Comparison of ENCODE assay signal across 17 cellular contexts in the genomic region with DNA sequence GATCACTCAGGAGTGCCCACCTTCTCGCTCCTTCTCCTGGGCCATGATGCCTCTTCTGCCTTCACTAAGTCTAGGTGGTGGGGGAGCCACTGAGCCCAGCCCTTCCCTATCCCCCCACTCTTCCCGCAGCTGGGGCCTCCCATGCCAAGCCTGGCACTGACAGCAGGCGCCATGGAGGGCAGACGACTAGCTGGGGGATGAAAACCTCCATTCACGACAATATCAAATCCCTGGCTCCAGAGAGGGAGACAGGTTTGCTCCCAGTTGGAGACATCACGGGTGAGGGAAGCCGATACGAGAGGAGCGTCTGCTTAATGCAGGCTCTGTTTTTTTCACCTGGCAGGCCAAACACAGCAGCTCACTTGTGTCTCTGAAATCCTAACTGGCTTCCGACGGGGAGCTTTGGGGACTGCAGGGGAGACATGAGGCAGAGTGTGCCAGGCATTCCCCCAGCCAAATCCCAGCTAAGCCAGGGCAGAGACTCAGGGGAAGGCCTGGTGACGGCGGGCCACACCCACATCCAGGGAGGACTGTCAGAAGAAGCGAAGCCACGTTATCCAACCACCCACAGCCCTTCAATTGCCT.
DNase-seq lines count a peak whose midpoint lies in the region; ATAC-seq and TF ChIP-seq lines count a peak whose summit lies in the region.
"Had no signal": no experiment of that assay in that cellular context is flagged by ENCODE, and none has a peak within 500 bp of the region (broad histone marks: within the 10 kb centered on the region; RNA-seq: fewer than 3 reads in every experiment).

No MANE protein-coding gene starts in this region.

- H3K36me3 Mint-ChIP-seq in dendritic cell treated with granulocyte-macrophage colony-stimulating factor and Interleukin-4, amounts not matched to agents 40 ng/mL and 50 ng/mL, for 4 days (ENCODE audit: low read depth), result no peaks in the 10 kb centered on the region
- no peaks in the 10 kb centered on the region for H3K36me3 Mint-ChIP-seq in stimulated activated naive B cell treated with anti-CD40 and anti-IgM and Interleukin-4, amounts not matched to agents 10 μg/mL and 1 μg/mL and 100 μg/mL, for 72 hours
- H3K36me3 Mint-ChIP-seq in activated CD4-positive, alpha-beta T cell treated with anti-CD3 and anti-CD28 coated beads, Interleukin-2, amount 10 ng/mL, durations not matched to agents 24 days and 14 days (ENCODE audit: low read depth), result no peaks in the 10 kb centered on the region

- no peak for ATAC-seq in stimulated activated naive B cell treated with anti-CD40 and anti-IgM and Interleukin-4, amounts not matched to agents 10 μg/mL and 1 μg/mL and 100 μg/mL, for 72 hours (replicated peaks)
- ATAC-seq: A549, K562, Right ventricle myocardium inferior had no signal

- H3K4me1 ChIP-seq in BLaER1 treated with 17β-estradiol and CSF1 and Interleukin-3, amounts not matched to agents 10 nM and 100 nM, result peaks cover 21 to 95% (median 78%) of the 10 kb centered on the region in 10 experiments

- peak overlapping the region in 7 of 11 experiments; percentile 15 to 54 (median 33); a peak in 12 of 22 replicates for H3K27ac ChIP-seq in BLaER1 treated with 17β-estradiol and CSF1 and Interleukin-3, amounts not matched to agents 10 nM and 100 nM
- no peak overlapping the region for H3K27ac ChIP-seq in WERI-Rb-1
- H3K27ac ChIP-seq: HL-60 had no signal

- TF ChIP-seq CTCF in WERI-Rb-1 (IDR thresholded peaks at IDR 0.05; ENCODE audit: low read depth, low read length), result no peak

- no peak overlapping the region for H3K4me3 ChIP-seq in BLaER1 treated with 17β-estradiol and CSF1 and Interleukin-3, amounts not matched to agents 10 nM and 100 nM
- no peak overlapping the region for H3K4me3 ChIP-seq in WERI-Rb-1 (ENCODE audit: low read depth, low read length)
- H3K4me3 ChIP-seq: A549, K562, MG63 had no signal

- no peaks in the 10 kb centered on the region for H3K9me3 Mint-ChIP-seq in dendritic cell treated with granulocyte-macrophage colony-stimulating factor and Interleukin-4, amounts not matched to agents 40 ng/mL and 50 ng/mL, for 4 days
- no peaks in the 10 kb centered on the region for H3K9me3 Mint-ChIP-seq in stimulated activated naive B cell treated with anti-CD40 and anti-IgM and Interleukin-4, amounts not matched to agents 10 μg/mL and 1 μg/mL and 100 μg/mL, for 72 hours
- no peaks in the 10 kb centered on the region for H3K9me3 Mint-ChIP-seq in activated CD4-positive, alpha-beta T cell treated with anti-CD3 and anti-CD28 coated beads, Interleukin-2, amount 10 ng/mL, durations not matched to agents 24 days and 14 days

- no peaks in the 10 kb centered on the region for H3K27me3 ChIP-seq in BLaER1 treated with 17β-estradiol and CSF1 and Interleukin-3, amounts not matched to agents 10 nM and 100 nM
- H3K27me3 ChIP-seq in WERI-Rb-1 (ENCODE audit: insufficient read depth, low read depth, severe bottlenecking), result no peaks in the 10 kb centered on the region
- H3K27me3 ChIP-seq: MG63 had no signal

- no peaks in the 10 kb centered on the region for H4K20me1 ChIP-seq in BLaER1 treated with 17β-estradiol and CSF1 and Interleukin-3, amounts not matched to agents 10 nM and 100 nM

- peak overlapping the region in 6 of 11 experiments; percentile 54 to 85 (median 79); a peak in 11 of 22 replicates for H3K4me2 ChIP-seq in BLaER1 treated with 17β-estradiol and CSF1 and Interleukin-3, amounts not matched to agents 10 nM and 100 nM
- H3K4me2 ChIP-seq: A549 had no signal

- H3K36me3 ChIP-seq in BLaER1 treated with 17β-estradiol and CSF1 and Interleukin-3, amounts not matched to agents 10 nM and 100 nM, result no peaks in the 10 kb centered on the region
- H3K36me3 ChIP-seq in WERI-Rb-1, result no peaks in the 10 kb centered on the region
- H3K36me3 ChIP-seq: MG63 had no signal

- peak overlapping the region; percentile 17 for H3K27ac Mint-ChIP-seq in dendritic cell treated with granulocyte-macrophage colony-stimulating factor and Interleukin-4, amounts not matched to agents 40 ng/mL and 50 ng/mL, for 4 days
- no peak overlapping the region for H3K27ac Mint-ChIP-seq in stimulated activated naive B cell treated with anti-CD40 and anti-IgM and Interleukin-4, amounts not matched to agents 10 μg/mL and 1 μg/mL and 100 μg/mL, for 72 hours
- H3K27ac Mint-ChIP-seq in activated CD4-positive, alpha-beta T cell treated with anti-CD3 and anti-CD28 coated beads, Interleukin-2, amount 10 ng/mL, durations not matched to agents 24 days and 14 days, result no peak overlapping the region
- H3K27ac Mint-ChIP-seq: B cell had no signal

- H3K27me3 Mint-ChIP-seq in dendritic cell treated with granulocyte-macrophage colony-stimulating factor and Interleukin-4, amounts not matched to agents 40 ng/mL and 50 ng/mL, for 4 days, result peaks cover 3% of the 10 kb centered on the region
- H3K27me3 Mint-ChIP-seq in stimulated activated naive B cell treated with anti-CD40 and anti-IgM and Interleukin-4, amounts not matched to agents 10 μg/mL and 1 μg/mL and 100 μg/mL, for 72 hours, result peaks cover 19 to 33% of the 10 kb centered on the region in 2 donors
- H3K27me3 Mint-ChIP-seq in activated CD4-positive, alpha-beta T cell treated with anti-CD3 and anti-CD28 coated beads, Interleukin-2, amount 10 ng/mL, durations not matched to agents 24 days and 14 days, result no peaks in the 10 kb centered on the region

- DNase-seq in NCI-H446 (lab: John Stamatoyannopoulos, UW), result peak; percentile 73 to 87
- DNase-seq in posterior vena cava (ENCODE audit: low spot score), result peak; percentile 53
- DNase-seq in WERI-Rb-1, result no peak
- DNase-seq in stimulated activated naive B cell treated with anti-CD40 and anti-IgM and Interleukin-4, amounts not matched to agents 10 μg/mL and 1 μg/mL and 100 μg/mL, for 72 hours, result no peak
- DNase-seq in activated CD4-positive, alpha-beta T cell treated with anti-CD3 and anti-CD28 coated beads, Interleukin-2, amount 10 ng/mL, durations not matched to agents 24 days and 14 days, result no peak
- DNase-seq: EL, MG63, NCI-H1417, NCI-H187 treated with DMSO at 0.1 percent for 48 hours, NCI-H526 treated with DMSO at 0.1 percent for 48 hours had no signal

- H3K9me3 ChIP-seq in BLaER1 treated with 17β-estradiol and CSF1 and Interleukin-3, amounts not matched to agents 10 nM and 100 nM (replicated peaks in 1 of 11), result no peaks in the 10 kb centered on the region
- no peaks in the 10 kb centered on the region for H3K9me3 ChIP-seq in WERI-Rb-1 (ENCODE audit: severe bottlenecking)
- H3K9me3 ChIP-seq: A549, MG63 had no signal

- no peak overlapping the region; a peak in 1 of 22 replicates for H3K9ac ChIP-seq in BLaER1 treated with 17β-estradiol and CSF1 and Interleukin-3, amounts not matched to agents 10 nM and 100 nM

- H3K4me3 Mint-ChIP-seq in dendritic cell treated with granulocyte-macrophage colony-stimulating factor and Interleukin-4, amounts not matched to agents 40 ng/mL and 50 ng/mL, for 4 days, result no peak overlapping the region
- H3K4me3 Mint-ChIP-seq in stimulated activated naive B cell treated with anti-CD40 and anti-IgM and Interleukin-4, amounts not matched to agents 10 μg/mL and 1 μg/mL and 100 μg/mL, for 72 hours, result no peak overlapping the region
- H3K4me3 Mint-ChIP-seq in activated CD4-positive, alpha-beta T cell treated with anti-CD3 and anti-CD28 coated beads, Interleukin-2, amount 10 ng/mL, durations not matched to agents 24 days and 14 days, result no peak overlapping the region
- H3K4me3 Mint-ChIP-seq: B cell had no signal

- peaks cover 100% of the 10 kb centered on the region for H3K4me1 Mint-ChIP-seq in dendritic cell treated with granulocyte-macrophage colony-stimulating factor and Interleukin-4, amounts not matched to agents 40 ng/mL and 50 ng/mL, for 4 days (ENCODE audit: low read depth)
- peaks cover 0 to 2% of the 10 kb centered on the region in 2 donors for H3K4me1 Mint-ChIP-seq in stimulated activated naive B cell treated with anti-CD40 and anti-IgM and Interleukin-4, amounts not matched to agents 10 μg/mL and 1 μg/mL and 100 μg/mL, for 72 hours
- H3K4me1 Mint-ChIP-seq in activated CD4-positive, alpha-beta T cell treated with anti-CD3 and anti-CD28 coated beads, Interleukin-2, amount 10 ng/mL, durations not matched to agents 24 days and 14 days, result peaks cover 22% of the 10 kb centered on the region
- H3K4me1 Mint-ChIP-seq: B cell had no signal

- intact Hi-C loops in dendritic cell treated with granulocyte-macrophage colony-stimulating factor and Interleukin-4, amounts not matched to agents 40 ng/mL and 50 ng/mL, for 4 days (cut with micrococcal nuclease), result no loop called here
- intact Hi-C loops in posterior vena cava (cut with DNase I), result no loop called here
- intact Hi-C loops in activated CD4-positive, alpha-beta T cell treated with anti-CD3 and anti-CD28 coated beads, Interleukin-2, amount 10 ng/mL, durations not matched to agents 24 days and 14 days (cut with micrococcal nuclease), result loop anchor here (5.0 to 10.0 kb wide), 3 partner anchors 216 to 481 kb away; partner anchors contain the start of gene ZMIZ1

Comparison
In these comparisons a context has a peak if more than half of its experiments do, and no peak if none do; other contexts are left out.
1. DNase-seq: peak in NCI-H446 (2 of 2) and posterior vena cava (single experiment); none in WERI-Rb-1 (single experiment), stimulated activated naive B cell treated with anti-CD40 and anti-IgM and Interleukin-4, amounts not matched to agents 10 μg/mL and 1 μg/mL and 100 μg/mL, for 72 hours (single experiment) and activated CD4-positive, alpha-beta T cell treated with anti-CD3 and anti-CD28 coated beads, Interleukin-2, amount 10 ng/mL, durations not matched to agents 24 days and 14 days (single experiment).